Comparison of ENCODE assay signal across 10 cellular contexts in the genomic region with DNA sequence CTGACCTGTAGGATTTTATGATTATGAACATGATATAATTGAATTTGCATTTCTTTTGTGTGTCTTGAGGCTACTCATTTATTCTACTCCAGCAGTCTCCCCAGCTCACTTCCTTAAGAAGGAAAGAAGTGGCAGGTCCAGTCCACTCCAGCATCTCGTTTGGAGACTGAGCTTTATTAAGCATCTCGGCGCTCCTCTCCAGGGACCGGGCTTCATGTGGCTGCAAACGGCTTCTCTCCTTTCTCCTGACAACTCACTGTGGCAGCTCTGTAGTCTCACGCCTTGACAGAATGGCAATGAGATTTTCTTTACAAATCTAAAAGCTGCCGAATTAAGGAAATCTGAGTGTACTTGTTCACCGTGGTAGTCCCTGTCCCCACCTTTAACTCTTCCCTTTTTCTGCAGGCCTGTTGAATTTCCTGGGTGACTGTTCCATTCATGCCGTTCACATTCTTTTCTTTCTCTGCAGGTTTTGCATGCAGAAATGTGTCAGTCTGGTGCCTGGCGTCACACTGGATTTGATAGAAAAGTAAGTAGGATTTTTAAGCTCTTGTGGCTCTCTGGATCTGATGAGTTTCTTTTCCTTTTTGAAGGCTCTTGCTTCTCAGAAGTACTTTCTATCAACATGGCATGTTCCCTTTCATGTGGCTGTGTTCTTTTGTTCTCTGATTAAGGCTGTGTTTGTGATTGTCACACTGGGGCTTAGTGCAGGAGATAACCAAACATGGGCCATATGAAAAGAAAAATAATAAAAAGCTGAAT.
DNase-seq lines count a peak whose midpoint lies in the region; ATAC-seq and TF ChIP-seq lines count a peak whose summit lies in the region.
"Had no signal": no experiment of that assay in that cellular context is flagged by ENCODE, and none has a peak within 500 bp of the region (broad histone marks: within the 10 kb centered on the region; RNA-seq: fewer than 3 reads in every experiment).

No MANE protein-coding gene starts in this region.

- TF ChIP-seq POLR2A in suprapubic skin (IDR thresholded peaks at IDR 0.05) (no peak), body of pancreas (IDR thresholded peaks at IDR 0.05) (no peak)

- H3K27me3 ChIP-seq in layer of hippocampus (ENCODE audit: control insufficient read depth, insufficient read depth, low read length) (no peaks in the 10 kb centered on the region), suprapubic skin (no peaks in the 10 kb centered on the region), body of pancreas (no peaks in the 10 kb centered on the region)
- H3K27me3 ChIP-seq: cardiac muscle cell had no signal

- 80% methylated on average over 10 of the region's 10 CpGs for WGBS in suprapubic skin
- 79 to 88% methylated on average over 10 of the region's 10 CpGs for WGBS in body of pancreas, 2 donors

- no peak overlapping the region for H3K4me3 ChIP-seq in suprapubic skin
- no peak overlapping the region for H3K4me3 ChIP-seq in body of pancreas
- H3K4me3 ChIP-seq: cardiac muscle cell had no signal

- peaks cover 85% of the 10 kb centered on the region for H3K4me1 Mint-ChIP-seq in activated T-cell treated with anti-CD3 and anti-CD28 coated beads, Interleukin-2, amount 50 U/mL, for 4 hours (ENCODE audit: low read depth)
- peaks cover 70% of the 10 kb centered on the region for H3K4me1 Mint-ChIP-seq in activated T-helper 2 cell treated with anti-CD3 and anti-CD28 coated beads, Interferon-gamma antibody, Interleukin-2, Interleukin-4, amounts not matched to agents 10 μg/mL and 5 μg/mL and 100 μg/mL, durations not matched to agents 14 hours and 24 hours and 36 hours (ENCODE audit: low read depth)

- peak overlapping the region; percentile 66 for H3K4me3 Mint-ChIP-seq in activated T-cell treated with anti-CD3 and anti-CD28 coated beads, Interleukin-2, amount 50 U/mL, for 4 hours
- H3K4me3 Mint-ChIP-seq in activated T-helper 2 cell treated with anti-CD3 and anti-CD28 coated beads, Interferon-gamma antibody, Interleukin-2, Interleukin-4, amounts not matched to agents 10 μg/mL and 5 μg/mL and 100 μg/mL, durations not matched to agents 14 hours and 24 hours and 36 hours (ENCODE audit: low read depth), result peak overlapping the region; percentile 73

- TF ChIP-seq CTCF in suprapubic skin (IDR thresholded peaks at IDR 0.05), result no peak
- TF ChIP-seq CTCF in body of pancreas (IDR thresholded peaks at IDR 0.05), result no peak

- H3K27me3 Mint-ChIP-seq in activated T-cell treated with anti-CD3 and anti-CD28 coated beads, Interleukin-2, amount 50 U/mL, for 4 hours (ENCODE audit: low read depth), result no peaks in the 10 kb centered on the region
- H3K27me3 Mint-ChIP-seq in activated T-helper 2 cell treated with anti-CD3 and anti-CD28 coated beads, Interferon-gamma antibody, Interleukin-2, Interleukin-4, amounts not matched to agents 10 μg/mL and 5 μg/mL and 100 μg/mL, durations not matched to agents 14 hours and 24 hours and 36 hours (ENCODE audit: low read depth), result no peaks in the 10 kb centered on the region

- H3K9me3 Mint-ChIP-seq in activated T-cell treated with anti-CD3 and anti-CD28 coated beads, Interleukin-2, amount 50 U/mL, for 4 hours, result peaks cover 3% of the 10 kb centered on the region
- H3K9me3 Mint-ChIP-seq in activated T-helper 2 cell treated with anti-CD3 and anti-CD28 coated beads, Interferon-gamma antibody, Interleukin-2, Interleukin-4, amounts not matched to agents 10 μg/mL and 5 μg/mL and 100 μg/mL, durations not matched to agents 14 hours and 24 hours and 36 hours, result peaks cover 15% of the 10 kb centered on the region

- intact Hi-C loops in activated T-helper 2 cell treated with anti-CD3 and anti-CD28 coated beads, Interferon-gamma antibody, Interleukin-2, Interleukin-4, amounts not matched to agents 10 μg/mL and 5 μg/mL and 100 μg/mL, durations not matched to agents 14 hours and 24 hours and 36 hours (cut with micrococcal nuclease), result loop anchor here (1.0 to 2.0 kb wide), 3 partner anchors 30 to 100 kb away; no protein-coding TSS in a partner anchor
- intact Hi-C loops in Right ventricle myocardium inferior (cut with DNase I) (loop anchor here (10.0 kb wide), 1 partner anchor 246 kb away; a partner anchor contains a TSS), body of pancreas (cut with DNase I) (no loop called here)

- H3K36me3 ChIP-seq in suprapubic skin (peaks cover 3% of the 10 kb centered on the region), body of pancreas (replicated peaks in 1 of 2; ENCODE audit: insufficient read depth in 1 of 2, low read depth in 2 of 2) (no peaks in the 10 kb centered on the region)
- H3K36me3 ChIP-seq: cardiac muscle cell had no signal

- peaks cover 47% of the 10 kb centered on the region for H3K4me1 ChIP-seq in suprapubic skin
- no peaks in the 10 kb centered on the region for H3K4me1 ChIP-seq in body of pancreas

- no peaks in the 10 kb centered on the region for H3K9me3 ChIP-seq in suprapubic skin
- no peaks in the 10 kb centered on the region for H3K9me3 ChIP-seq in body of pancreas

- no peak for TF ChIP-seq EP300 in suprapubic skin (IDR thresholded peaks at IDR 0.05)

- peaks cover 36% of the 10 kb centered on the region for H3K36me3 Mint-ChIP-seq in activated T-cell treated with anti-CD3 and anti-CD28 coated beads, Interleukin-2, amount 50 U/mL, for 4 hours (ENCODE audit: insufficient read depth)
- H3K36me3 Mint-ChIP-seq in activated T-helper 2 cell treated with anti-CD3 and anti-CD28 coated beads, Interferon-gamma antibody, Interleukin-2, Interleukin-4, amounts not matched to agents 10 μg/mL and 5 μg/mL and 100 μg/mL, durations not matched to agents 14 hours and 24 hours and 36 hours (ENCODE audit: low read depth), result peaks cover 66% of the 10 kb centered on the region

- H3K27ac ChIP-seq in layer of hippocampus (ENCODE audit: low read depth, low read length), result peak overlapping the region; percentile 49
- H3K27ac ChIP-seq in suprapubic skin, result peak overlapping the region; percentile 74
- H3K27ac ChIP-seq in body of pancreas, result no peak overlapping the region
- H3K27ac ChIP-seq: cardiac muscle cell had no signal

- H3K27ac Mint-ChIP-seq in activated T-helper 2 cell treated with anti-CD3 and anti-CD28 coated beads, Interferon-gamma antibody, Interleukin-2, Interleukin-4, amounts not matched to agents 10 μg/mL and 5 μg/mL and 100 μg/mL, durations not matched to agents 14 hours and 24 hours and 36 hours, result peak overlapping the region; percentile 92

- ATAC-seq in activated T-cell treated with anti-CD3 and anti-CD28 coated beads, Interleukin-2, amount 50 U/mL, for 4 hours, result peak; percentile 54 to 63
- ATAC-seq in Right ventricle myocardium inferior (no peak), body of pancreas (no peak), GM18520 (IDR thresholded peaks at IDR 0.05; ENCODE audit: unreplicated experiment) (no peak)

- DNase-seq in activated T-cell treated with anti-CD3 and anti-CD28 coated beads, Interleukin-2, amount 50 U/mL, for 4 hours, result no peak
- DNase-seq in activated T-cell treated with anti-CD3 and anti-CD28 coated beads, Interleukin-2, amount 50 U/mL, for 1 hour, result no peak
- DNase-seq in activated T-helper 2 cell treated with anti-CD3 and anti-CD28 coated beads, Interferon-gamma antibody, Interleukin-2, Interleukin-4, amounts not matched to agents 10 μg/mL and 5 μg/mL and 100 μg/mL, durations not matched to agents 14 hours and 24 hours and 36 hours (ENCODE audit: low spot score), result no peak
- DNase-seq in suprapubic skin (ENCODE audit: low spot score in 2 of 2), result peak in 1 of 2 donors; percentile 60
- no peak for DNase-seq in Right ventricle myocardium inferior (ENCODE audit: missing footprints)
- DNase-seq in body of pancreas, result no peak
- DNase-seq: NCI-H1092 had no signal

Comparison
In these comparisons a context has a peak if more than half of its experiments do, and no peak if none do; other contexts are left out.
1. ATAC-seq: peak in activated T-cell treated with anti-CD3 and anti-CD28 coated beads, Interleukin-2, amount 50 U/mL, for 4 hours (2 of 2); none in Right ventricle myocardium inferior (single experiment), body of pancreas (single experiment) and GM18520 (single experiment).
2. H3K27ac ChIP-seq: peak in layer of hippocampus (single experiment) and suprapubic skin (single experiment); none in body of pancreas (0 of 4).